In genomic region chr11:100851129-100851528, GRCh38 we compare ENCODE assay signal across 28 cellular contexts.
DNase-seq lines count a peak whose midpoint lies in the region; FAIRE-seq and TF ChIP-seq lines count a peak whose summit lies in the region.
"Had no signal": no experiment of that assay in that cellular context is flagged by ENCODE, and none has a peak within 500 bp of the region (broad histone marks: within the 10 kb centered on the region; RNA-seq: fewer than 3 reads in every experiment).

No MANE protein-coding gene starts in this region.

- no peak overlapping the region for H3K4me3 ChIP-seq in vagina
- H3K4me3 ChIP-seq: dorsolateral prefrontal cortex had no signal

- peak; percentile 96 for FAIRE-seq in HTR-8/SVneo (lab: Jason Lieb, UNC)
- FAIRE-seq: H1, urothelium cell line had no signal

- H3K27me3 ChIP-seq in vagina: no peaks in the 10 kb centered on the region
- H3K27me3 ChIP-seq: dorsolateral prefrontal cortex had no signal

- peaks cover 8% of the 10 kb centered on the region for H3K4me1 ChIP-seq in vagina
- H3K4me1 ChIP-seq: parathyroid adenoma had no signal

- TF ChIP-seq POLR2A in vagina (IDR thresholded peaks at IDR 0.05): no peak

- H3K27ac ChIP-seq in epithelial cell of prostate (peak overlapping the region; percentile 54), vagina (no peak overlapping the region)
- H3K27ac ChIP-seq: dorsolateral prefrontal cortex, parathyroid adenoma had no signal

- H3K9me3 ChIP-seq in vagina: no peaks in the 10 kb centered on the region
- H3K9me3 ChIP-seq: Caco-2 had no signal

- intact Hi-C loops in vagina (cut with DNase I): loop anchor here (10.0 kb wide), 1 partner anchor 166 kb away; the partner anchor contains the start of gene ARHGAP42

- H3K36me3 ChIP-seq in vagina: no peaks in the 10 kb centered on the region

- no peak for TF ChIP-seq CTCF in vagina (IDR thresholded peaks at IDR 0.05)

- DNase-seq in EH (ENCODE audit: low read depth) (peak; percentile 44), HTR-8/SVneo (ENCODE audit: insufficient read length, low spot score) (no peak), epithelial cell of prostate (ENCODE audit: low read depth, low spot score) (no peak), kidney tubule cell (ENCODE audit: low spot score) (peak; percentile 27), vagina (ENCODE audit: extremely low spot score in 2 of 2) (no peak), D341Med (ENCODE audit: low spot score) (no peak), putamen (ENCODE audit: low spot score) (no peak), NCI-H446 treated with DMSO at 0.1 percent for 48 hours (lab: John Stamatoyannopoulos, UW) (no peak)
- DNase-seq: activated naive CD4-positive, alpha-beta T cell treated with Interleukin-2 at 50 U/mL for 16 hours; activated T-cell treated with anti-CD3 and anti-CD28 coated beads, Interleukin-2, amount 50 U/mL, for 4 hours; amygdala; Caco-2; central memory CD4-positive, alpha-beta T cell; dorsolateral prefrontal cortex; head of caudate nucleus; KBM-7; left colon; midbrain; NCI-H146; NCI-H2171 treated with DMSO at 0.1 percent for 48 hours; NCI-H69; nephron progenitor cell; SHP77 treated with DMSO at 0.1 percent for 48 hours; substantia nigra; T-cell had no signal

Comparison
In these comparisons a context has a peak if more than half of its experiments do, and no peak if none do; other contexts are left out.
1. DNase-seq: peak in EH (single experiment) and kidney tubule cell (single experiment); none in HTR-8/SVneo (single experiment), epithelial cell of prostate (single experiment), vagina (0 of 2), D341Med (single experiment), putamen (single experiment) and NCI-H446 treated with DMSO at 0.1 percent for 48 hours (single experiment).